In the genomic region with DNA sequence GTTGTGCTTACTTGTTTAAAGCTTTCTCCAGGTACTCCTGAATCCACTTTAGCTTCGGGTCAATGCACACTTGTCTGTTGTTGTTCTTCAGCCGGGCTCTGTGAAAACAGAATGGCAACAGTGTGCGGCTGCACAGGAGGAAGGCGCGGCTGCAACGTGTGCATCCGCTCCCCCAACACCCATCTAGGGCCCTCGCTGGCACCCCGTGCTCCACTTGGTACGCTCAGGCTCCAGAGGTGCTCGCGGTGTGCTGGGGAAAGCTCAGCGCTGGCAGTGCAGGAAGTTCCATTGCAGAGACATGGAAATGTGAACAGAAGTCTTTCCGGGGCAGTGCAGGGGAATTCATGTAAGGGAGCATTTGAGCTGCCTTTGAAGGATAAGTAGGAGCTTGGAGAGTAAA, we compare ENCODE assay signal across 17 cellular contexts. TPM values are rescaled to one million over a fixed set of nuclear protein-coding genes. Genes with fewer than 3 reads are reported as not detected.
"Had no signal": no experiment of that assay in that cellular context is flagged by ENCODE, and none has a peak within 500 bp of the region (broad histone marks: within the 10 kb centered on the region; RNA-seq: fewer than 3 reads in every experiment).

No MANE protein-coding gene starts in this region.

- H3K27ac Mint-ChIP-seq: naive thymus-derived CD4-positive, alpha-beta T cell; stimulated activated effector memory CD8-positive, alpha-beta T cell treated with anti-CD3 and anti-CD28 coated beads, Interleukin-12 subunit alpha, Interleukin-12 subunit beta, amount 100 ng/mL, for 72 hours had no signal

- ATAC-seq: gastroesophageal sphincter; left colon; naive thymus-derived CD4-positive, alpha-beta T cell; stimulated activated effector memory CD8-positive, alpha-beta T cell treated with anti-CD3 and anti-CD28 coated beads, Interleukin-12 subunit alpha, Interleukin-12 subunit beta, amount 100 ng/mL, for 72 hours; stimulated activated naive CD8-positive, alpha-beta T cell treated with anti-CD3 and anti-CD28 coated beads, Interleukin-15, Interleukin-2, amounts not matched to agents 100 U/mL and 50 U/mL, for 24 hours had no signal

- H3K36me3 ChIP-seq: colonic mucosa had no signal

- H3K4me3 ChIP-seq: colonic mucosa, esophagus squamous epithelium, gastroesophageal sphincter, right atrium auricular region, smooth muscle cell, tibial nerve had no signal

- H3K27me3 ChIP-seq: colonic mucosa, right atrium auricular region had no signal

- H3K4me3 Mint-ChIP-seq: naive thymus-derived CD4-positive, alpha-beta T cell; stimulated activated effector memory CD8-positive, alpha-beta T cell treated with anti-CD3 and anti-CD28 coated beads, Interleukin-12 subunit alpha, Interleukin-12 subunit beta, amount 100 ng/mL, for 72 hours had no signal

- H3K4me1 Mint-ChIP-seq: naive thymus-derived CD4-positive, alpha-beta T cell; stimulated activated effector memory CD8-positive, alpha-beta T cell treated with anti-CD3 and anti-CD28 coated beads, Interleukin-12 subunit alpha, Interleukin-12 subunit beta, amount 100 ng/mL, for 72 hours had no signal

- H3K9me3 Mint-ChIP-seq: naive thymus-derived CD4-positive, alpha-beta T cell; stimulated activated effector memory CD8-positive, alpha-beta T cell treated with anti-CD3 and anti-CD28 coated beads, Interleukin-12 subunit alpha, Interleukin-12 subunit beta, amount 100 ng/mL, for 72 hours had no signal

- H3K4me2 ChIP-seq: smooth muscle cell had no signal

- H3K9me3 ChIP-seq: colonic mucosa, esophagus squamous epithelium, gastroesophageal sphincter, right atrium auricular region, tibial nerve had no signal

- H3K4me1 ChIP-seq: colonic mucosa had no signal

- H3K27ac ChIP-seq: colonic mucosa, esophagus squamous epithelium, gastroesophageal sphincter, right atrium auricular region, tibial nerve had no signal

- DNase-seq: cerebellar nuclear complex; colonic mucosa; dermis blood vessel endothelial cell; esophagus squamous epithelium; foreskin fibroblast; kidney; left colon; mammary epithelial cell; naive thymus-derived CD4-positive, alpha-beta T cell; stimulated activated CD4-positive, alpha-beta T cell treated with anti-CD3 and anti-CD28 coated beads, Interleukin-4, amount 100 ng/mL, for 1 hour; stimulated activated CD8-positive, alpha-beta memory T cell treated with anti-CD3 and anti-CD28 coated beads, Interleukin-4, amount 100 ng/mL, for 48 hours; stimulated activated naive CD8-positive, alpha-beta T cell treated with anti-CD3 and anti-CD28 coated beads, Interleukin-15, Interleukin-2, amounts not matched to agents 100 U/mL and 50 U/mL, for 24 hours had no signal

- H3K36me3 Mint-ChIP-seq: naive thymus-derived CD4-positive, alpha-beta T cell; stimulated activated effector memory CD8-positive, alpha-beta T cell treated with anti-CD3 and anti-CD28 coated beads, Interleukin-12 subunit alpha, Interleukin-12 subunit beta, amount 100 ng/mL, for 72 hours had no signal

RNA-seq across cellular contexts. Expression of a gene that starts 6.3 kb away (rescaled TPM):
- total RNA-seq: naive thymus-derived CD4-positive, alpha-beta T cell had no signal
- polyA plus RNA-seq: mammary epithelial cell; naive thymus-derived CD4-positive, alpha-beta T cell had no signal
